ENCODE assay signal across 1 cellular context in genomic region chr16:9068886-9069285, GRCh38.
TF ChIP-seq lines count a peak whose summit lies in the region.

No MANE protein-coding gene starts in this region.

TF ChIP-seq in HCT116, 20 proteins besides CTCF, POLR2A, EP300 and RAD21:
- no peak for TF ChIP-seq ZNF274 (IDR thresholded peaks at IDR 0.05; ENCODE audit: low read depth, low read length)
- no peak for TF ChIP-seq SP1 (IDR thresholded peaks at IDR 0.05; ENCODE audit: low read depth)
- TF ChIP-seq SIN3A (IDR thresholded peaks at IDR 0.05; ENCODE audit: low read depth), result no peak
- no peak for TF ChIP-seq REST (IDR thresholded peaks at IDR 0.05; ENCODE audit: low read depth)
- no peak for TF ChIP-seq ZFX (IDR thresholded peaks at IDR 0.05)
- TF ChIP-seq SRF (IDR thresholded peaks at IDR 0.05; ENCODE audit: low read depth), result no peak
- TF ChIP-seq ELF1 (IDR thresholded peaks at IDR 0.05; ENCODE audit: borderline replicate concordance, low read depth), result no peak
